ENCODE assay signal across 10 cellular contexts in the genomic region with DNA sequence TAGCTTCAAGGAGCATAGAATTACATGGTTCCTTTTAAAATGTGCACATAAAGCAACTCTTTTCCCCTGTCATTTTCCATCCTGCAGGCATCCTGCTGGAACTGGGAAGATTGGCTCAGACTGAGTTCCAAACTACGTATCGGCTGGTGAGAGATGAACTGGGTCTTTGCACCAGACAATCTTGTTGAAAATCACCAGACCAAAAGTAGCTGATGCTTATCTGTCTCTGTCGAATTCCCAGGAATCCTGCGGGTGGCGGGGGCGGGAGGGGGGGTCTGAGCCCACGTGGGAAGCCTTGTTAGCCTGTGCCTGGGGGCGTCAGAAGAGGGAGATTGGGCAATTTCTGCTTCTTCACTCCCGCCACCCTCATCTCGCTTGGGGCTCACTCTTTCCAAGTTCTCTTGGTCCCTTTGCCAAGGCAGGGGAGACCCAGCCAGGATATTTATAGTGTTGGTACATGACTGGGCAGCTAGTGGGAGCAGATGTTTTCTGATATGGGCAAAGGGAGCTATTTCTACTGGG.
DNase-seq lines count a peak whose midpoint lies in the region; ATAC-seq lines count a peak whose summit lies in the region.
"Had no signal": no experiment of that assay in that cellular context is flagged by ENCODE, and none has a peak within 500 bp of the region (broad histone marks: within the 10 kb centered on the region; RNA-seq: fewer than 3 reads in every experiment).

No MANE protein-coding gene starts in this region.

- peak; percentile 74 for ATAC-seq in aorta (ENCODE audit: low FRiP score)

- no peak overlapping the region for H3K4me3 ChIP-seq in esophagus (ENCODE audit: low read depth in 1 of 2, low read length in 2 of 2)
- H3K4me3 ChIP-seq in aorta (ENCODE audit: low read length in 2 of 2) = no peak overlapping the region

- DNase-seq in NCI-H2171 treated with DMSO at 0.1 percent for 48 hours (lab: John Stamatoyannopoulos, UW) (peak; percentile 34), NCI-H2171 (lab: John Stamatoyannopoulos, UW) (no peak), mucosa of gallbladder (ENCODE audit: low spot score) (peak; percentile 40), aorta (peak; percentile 78 to 85), NCI-H1417 treated with DMSO at 0.1 percent for 48 hours (lab: John Stamatoyannopoulos, UW) (no peak), COLO829 (ENCODE audit: low spot score) (no peak), SHP77 treated with DMSO at 0.1 percent for 48 hours (lab: John Stamatoyannopoulos, UW) (no peak)
- DNase-seq: activated CD8-positive, alpha-beta memory T cell treated with anti-CD3 and anti-CD28 coated beads, Interleukin-2, amount 50 U/mL, for 4 hours had no signal

- H3K27me3 ChIP-seq in esophagus (ENCODE audit: control insufficient read depth in 1 of 2, insufficient read depth in 2 of 2, low read length in 2 of 2) (no peaks in the 10 kb centered on the region), aorta (ENCODE audit: control insufficient read depth in 1 of 2, insufficient read depth in 2 of 2, low read length in 1 of 2) (no peaks in the 10 kb centered on the region)

- H3K4me1 ChIP-seq in esophagus (ENCODE audit: control insufficient read depth in 2 of 2, insufficient read depth in 2 of 2, low read length in 1 of 2) (peaks cover 3 to 6% of the 10 kb centered on the region in 2 donors), aorta (ENCODE audit: control insufficient read depth in 1 of 2, insufficient read depth in 2 of 2, low read length in 2 of 2) (peaks cover 2 to 5% of the 10 kb centered on the region in 2 donors)

- no peaks in the 10 kb centered on the region for H3K9me3 ChIP-seq in esophagus (ENCODE audit: control insufficient read depth in 2 of 2, insufficient read depth in 1 of 2, low read depth in 1 of 2, low read length in 1 of 2)
- no peaks in the 10 kb centered on the region for H3K9me3 ChIP-seq in aorta (ENCODE audit: control insufficient read depth, low read length)

- H3K36me3 ChIP-seq in esophagus (ENCODE audit: control insufficient read depth in 2 of 2, insufficient read depth in 2 of 2, low read length in 1 of 2) (no peaks in the 10 kb centered on the region), aorta (ENCODE audit: control insufficient read depth in 1 of 2, insufficient read depth in 2 of 2, low read length in 1 of 2) (no peaks in the 10 kb centered on the region)

- H3K27ac ChIP-seq in esophagus (ENCODE audit: low read depth in 2 of 2, low read length in 1 of 2) (peak overlapping the region; percentile 4 to 16), aorta (ENCODE audit: low read depth in 1 of 2, low read length in 2 of 2) (peak overlapping the region in 1 of 2 donors; percentile 81)
- H3K27ac ChIP-seq: 22Rv1 had no signal

- WGBS in esophagus, 2 donors = 26 to 39% methylated on average over 10 of the region's 10 CpGs
- WGBS in aorta, 2 donors = 2 to 6% methylated on average over 10 of the region's 10 CpGs

- intact Hi-C loops in aorta (cut with DNase I) = loop anchor here in 1 of 2 donors (5.0 kb wide), 2 partner anchors 72 to 157 kb away; a partner anchor contains a TSS

Comparison
In these comparisons a context has a peak if more than half of its experiments do, and no peak if none do; other contexts are left out.
1. DNase-seq: peak in NCI-H2171 treated with DMSO at 0.1 percent for 48 hours (single experiment), mucosa of gallbladder (single experiment) and aorta (2 of 2); none in NCI-H2171 (single experiment), NCI-H1417 treated with DMSO at 0.1 percent for 48 hours (single experiment), COLO829 (single experiment) and SHP77 treated with DMSO at 0.1 percent for 48 hours (single experiment).